Comparison of ENCODE assay signal across 21 cellular contexts in genomic region chr9:119366909-119367690, GRCh38. TPM values are rescaled to one million over a fixed set of nuclear protein-coding genes. Genes with fewer than 3 reads are reported as not detected.
DNase-seq lines count a peak whose midpoint lies in the region; ATAC-seq and TF ChIP-seq lines count a peak whose summit lies in the region.
"Had no signal": no experiment of that assay in that cellular context is flagged by ENCODE, and none has a peak within 500 bp of the region (broad histone marks: within the 10 kb centered on the region; RNA-seq: fewer than 3 reads in every experiment).

No MANE protein-coding gene starts in this region.

- H3K18ac ChIP-seq in mesenchymal stem cell (ENCODE audit: low read depth in 1 of 2, low read length in 2 of 2), result no peak overlapping the region

- no peak overlapping the region for H2BK120ac ChIP-seq in mesenchymal stem cell (ENCODE audit: low read depth, low read length)

- H3K4me3 ChIP-seq in AG10803 (ENCODE audit: low read length), result peak overlapping the region; percentile 5; the same call in 1 of the 2 replicates
- H3K4me3 ChIP-seq in HUES64 (ENCODE audit: low read length), result peak overlapping the region; percentile 92
- H3K4me3 ChIP-seq in mammary epithelial cell (replicated peaks in 1 of 3; ENCODE audit: insufficient read depth in 1 of 3, low read depth in 2 of 3, low read length in 3 of 3), result no peak overlapping the region
- H3K4me3 ChIP-seq in mesenchymal stem cell (ENCODE audit: insufficient read depth in 1 of 2, low read depth in 1 of 2, low read length in 2 of 2), result peak overlapping the region in 1 of 2 experiments; percentile 83

- H2AK5ac ChIP-seq in mesenchymal stem cell (ENCODE audit: low read length, severe bottlenecking), result no peak overlapping the region

- peaks cover 5% of the 10 kb centered on the region for H3K36me3 Mint-ChIP-seq in activated CD4-positive, alpha-beta T cell treated with anti-CD3 and anti-CD28 coated beads for 36 hours (ENCODE audit: low read depth)
- H3K36me3 Mint-ChIP-seq: activated naive CD4-positive, alpha-beta T cell treated with anti-CD3 and anti-CD28 coated beads, Interleukin-2, amount 50 U/mL, for 24 hours had no signal

- H3K79me2 ChIP-seq in mammary epithelial cell (ENCODE audit: insufficient read depth, low read length), result no peaks in the 10 kb centered on the region

- no peak overlapping the region for H3K4ac ChIP-seq in mesenchymal stem cell (ENCODE audit: low read depth in 1 of 2, low read length in 2 of 2)

- dilution Hi-C loops in mammary epithelial cell (cut with HindIII; ENCODE audit: low sequenced_read_pairs), result loop anchor here (5.0 kb wide), 1 partner anchor 50 kb away; no protein-coding TSS in a partner anchor

- TF ChIP-seq CTCF in AG10803 (conservative IDR thresholded peaks at IDR 0.05; ENCODE audit: low read length) (no peak), mammary epithelial cell (conservative IDR thresholded peaks at IDR 0.05 in 1 of 2, IDR thresholded peaks at IDR 0.05 in 1 of 2; ENCODE audit: extremely low read depth in 1 of 2, insufficient read depth in 1 of 2, low read depth in 1 of 2, low read length in 2 of 2) (no peak), GM13977 (IDR thresholded peaks at IDR 0.05; ENCODE audit: extremely low read depth, insufficient read depth, missing control alignments) (no peak)

- POLR2A ChIA-PET in activated CD4-positive, alpha-beta T cell treated with anti-CD3 and anti-CD28 coated beads for 36 hours (lab: Charles Lee), result no interaction called here

- no peak overlapping the region for H2BK12ac ChIP-seq in mesenchymal stem cell (ENCODE audit: low read length in 2 of 2)

- H3K4me3 Mint-ChIP-seq in activated CD4-positive, alpha-beta T cell treated with anti-CD3 and anti-CD28 coated beads for 36 hours, result no peak overlapping the region
- H3K4me3 Mint-ChIP-seq: activated naive CD4-positive, alpha-beta T cell treated with anti-CD3 and anti-CD28 coated beads, Interleukin-2, amount 50 U/mL, for 24 hours; activated T-cell treated with anti-CD3 and anti-CD28 coated beads, Interleukin-2, amount 50 U/mL, for 24 hours; CD4-positive, CD25-positive, alpha-beta regulatory T cell; stimulated activated naive CD8-positive, alpha-beta T cell treated with anti-CD3 and anti-CD28 coated beads, Interleukin-15, amount 100 ng/mL, for 72 hours had no signal

- intact Hi-C loops in mammary epithelial cell (cut with micrococcal nuclease), result loop anchor here (5.0 to 10.0 kb wide), 4 partner anchors 365 to 1725 kb away; no protein-coding TSS in a partner anchor
- intact Hi-C loops in activated CD4-positive, alpha-beta T cell treated with anti-CD3 and anti-CD28 coated beads for 36 hours (cut with DNase I, micrococcal nuclease), result loop anchor here in 1 of 2 experiments (10.0 kb wide), 1 partner anchor 1722 kb away; no protein-coding TSS in a partner anchor

- CTCF ChIA-PET in mammary epithelial cell (lab: Charles Lee; ENCODE audit: low non-redundant PET), result no interaction called here
- CTCF ChIA-PET in activated CD4-positive, alpha-beta T cell treated with anti-CD3 and anti-CD28 coated beads for 36 hours (lab: Charles Lee), result interaction anchor here (0.7 kb wide), 1 partner anchor 16 kb away, joined by 3 read pairs; no protein-coding TSS in a partner anchor

- no TSS peak for BruUV-seq in mammary epithelial cell (replicated peaks; lab: Mats Ljungman, UMichigan)

- H3K27me3 ChIP-seq in HUES64 (ENCODE audit: insufficient read depth, low read length) (peaks cover 44% of the 10 kb centered on the region), mammary epithelial cell (ENCODE audit: insufficient read depth, low read length) (peaks cover 9% of the 10 kb centered on the region), mesenchymal stem cell (ENCODE audit: control insufficient read depth in 1 of 2, insufficient read depth in 1 of 2, low read length in 2 of 2) (peaks cover 15 to 42% of the 10 kb centered on the region in 2 experiments)

- no peak overlapping the region for H2BK15ac ChIP-seq in mesenchymal stem cell (ENCODE audit: low read depth, poor library complexity, severe bottlenecking)

- no peak overlapping the region for H4K8ac ChIP-seq in mesenchymal stem cell (ENCODE audit: low read length)

- peaks cover 3% of the 10 kb centered on the region for H3K4me1 Mint-ChIP-seq in activated CD4-positive, alpha-beta T cell treated with anti-CD3 and anti-CD28 coated beads for 36 hours
- H3K4me1 Mint-ChIP-seq: activated naive CD4-positive, alpha-beta T cell treated with anti-CD3 and anti-CD28 coated beads, Interleukin-2, amount 50 U/mL, for 24 hours; CD4-positive, CD25-positive, alpha-beta regulatory T cell had no signal

- no peak overlapping the region for H3K14ac ChIP-seq in mesenchymal stem cell (ENCODE audit: low read length in 2 of 2)

- peaks cover 23% of the 10 kb centered on the region for H3K4me1 ChIP-seq in HUES64 (ENCODE audit: insufficient read depth, low read length)
- peaks cover 8% of the 10 kb centered on the region for H3K4me1 ChIP-seq in mammary epithelial cell (ENCODE audit: insufficient read depth, low read length)
- peaks cover 14% of the 10 kb centered on the region for H3K4me1 ChIP-seq in mesenchymal stem cell (ENCODE audit: control insufficient read depth, insufficient read depth, low read depth, low read length)

- no peak overlapping the region for H3K27ac Mint-ChIP-seq in activated CD4-positive, alpha-beta T cell treated with anti-CD3 and anti-CD28 coated beads for 36 hours
- H3K27ac Mint-ChIP-seq: activated naive CD4-positive, alpha-beta T cell treated with anti-CD3 and anti-CD28 coated beads, Interleukin-2, amount 50 U/mL, for 24 hours; activated T-cell treated with anti-CD3 and anti-CD28 coated beads, Interleukin-2, amount 50 U/mL, for 24 hours; CD4-positive, CD25-positive, alpha-beta regulatory T cell; stimulated activated naive CD8-positive, alpha-beta T cell treated with anti-CD3 and anti-CD28 coated beads, Interleukin-15, amount 100 ng/mL, for 72 hours had no signal

- DNase-seq in AG10803 (ENCODE audit: low read depth), result no peak
- DNase-seq in mammary epithelial cell, result peak; percentile 51
- DNase-seq in mesenchymal stem cell, result no peak
- no peak for DNase-seq in GM13977 (ENCODE audit: low spot score)
- DNase-seq in activated CD4-positive, alpha-beta T cell treated with anti-CD3 and anti-CD28 coated beads for 36 hours, result no peak
- DNase-seq: ACHN; activated CD4-positive, alpha-beta T cell treated with anti-CD3 and anti-CD28 coated beads, Interleukin-2, amount 50 U/mL, for 48 hours; activated T-cell treated with anti-CD3 and anti-CD28 coated beads, Interleukin-2, amount 50 U/mL, for 24 hours; brain microvascular endothelial cell; CD4-positive, CD25-positive, alpha-beta regulatory T cell; DMS79 treated with DMSO at 0.1 percent for 48 hours; esophagus squamous epithelium; Kasumi-1; NCI-H1417 treated with DMSO at 0.1 percent for 48 hours; NCI-H774; right cardiac atrium; stimulated activated naive CD8-positive, alpha-beta T cell treated with anti-CD3 and anti-CD28 coated beads, Interleukin-15, amount 100 ng/mL, for 72 hours had no signal

- no peak overlapping the region for H3K23ac ChIP-seq in mesenchymal stem cell (ENCODE audit: low read length in 2 of 2)

- WGBS in HUES64, result 33% methylated on average over 7 of the region's 9 CpGs
- 5% methylated on average over 9 of the region's 9 CpGs for WGBS in mammary epithelial cell (ENCODE audit: low coverage, missing lambda C conversion rate)
- 42% methylated on average over 7 of the region's 9 CpGs for WGBS in mesenchymal stem cell

- peaks cover 15% of the 10 kb centered on the region for H3K9me3 Mint-ChIP-seq in activated CD4-positive, alpha-beta T cell treated with anti-CD3 and anti-CD28 coated beads for 36 hours (ENCODE audit: low read depth)

- ATAC-seq in GM19324 (IDR thresholded peaks at IDR 0.05; ENCODE audit: low FRiP score, unreplicated experiment), result no peak
- no peak for ATAC-seq in HG02981 (IDR thresholded peaks at IDR 0.05; ENCODE audit: unreplicated experiment)
- no peak for ATAC-seq in activated CD4-positive, alpha-beta T cell treated with anti-CD3 and anti-CD28 coated beads for 36 hours
- ATAC-seq: right cardiac atrium; stimulated activated naive CD8-positive, alpha-beta T cell treated with anti-CD3 and anti-CD28 coated beads, Interleukin-15, amount 100 ng/mL, for 72 hours had no signal

- H3K27me3 Mint-ChIP-seq in activated CD4-positive, alpha-beta T cell treated with anti-CD3 and anti-CD28 coated beads for 36 hours, result peaks cover 31% of the 10 kb centered on the region

- no peaks in the 10 kb centered on the region for H3K36me3 ChIP-seq in HUES64 (ENCODE audit: insufficient read depth, low read length)
- no peaks in the 10 kb centered on the region for H3K36me3 ChIP-seq in mammary epithelial cell (ENCODE audit: insufficient read depth, low read length)
- no peaks in the 10 kb centered on the region for H3K36me3 ChIP-seq in mesenchymal stem cell (ENCODE audit: control insufficient read depth in 1 of 2, insufficient read depth in 2 of 2, low read depth in 1 of 2, low read length in 2 of 2)
- H3K36me3 ChIP-seq: brain microvascular endothelial cell, esophagus squamous epithelium had no signal

- H3K4me2 ChIP-seq in mammary epithelial cell (ENCODE audit: insufficient read depth, low read depth, low read length) (no peak overlapping the region), mesenchymal stem cell (ENCODE audit: low read length, poor library complexity, severe bottlenecking) (no peak overlapping the region)

- no peak overlapping the region for H2BK5ac ChIP-seq in mesenchymal stem cell (ENCODE audit: low read depth, low read length, poor library complexity, severe bottlenecking)

- H4K20me1 ChIP-seq in mammary epithelial cell (ENCODE audit: insufficient read depth, low read length), result no peaks in the 10 kb centered on the region

- no peaks in the 10 kb centered on the region for H3K9me3 ChIP-seq in HUES64 (ENCODE audit: insufficient read depth, low read depth, low read length)
- no peaks in the 10 kb centered on the region for H3K9me3 ChIP-seq in mammary epithelial cell (replicated peaks; ENCODE audit: insufficient read depth, low read length)
- H3K9me3 ChIP-seq in mesenchymal stem cell (ENCODE audit: control insufficient read depth, low read length), result no peaks in the 10 kb centered on the region
- H3K9me3 ChIP-seq: esophagus squamous epithelium had no signal

- H3K9ac ChIP-seq in HUES64 (ENCODE audit: low read depth, low read length) (no peak overlapping the region), mammary epithelial cell (ENCODE audit: insufficient read depth, low read length) (no peak overlapping the region), mesenchymal stem cell (ENCODE audit: low read length) (peak overlapping the region; percentile 83)

- H3K79me1 ChIP-seq in mesenchymal stem cell (replicated peaks; ENCODE audit: low read length, poor library complexity, severe bottlenecking), result no peaks in the 10 kb centered on the region

- H2AFZ ChIP-seq in mammary epithelial cell (ENCODE audit: low read depth, low read length), result no peak overlapping the region
- no peak overlapping the region for H2AFZ ChIP-seq in mesenchymal stem cell (ENCODE audit: low read depth, low read length)

- H3K27ac ChIP-seq in HUES64 (ENCODE audit: low read depth, low read length) (no peak overlapping the region), mammary epithelial cell (ENCODE audit: insufficient read depth, low read depth, low read length) (no peak overlapping the region), mesenchymal stem cell (ENCODE audit: low read length, poor library complexity, severe bottlenecking) (no peak overlapping the region)
- H3K27ac ChIP-seq: brain microvascular endothelial cell, esophagus squamous epithelium had no signal

- H4K91ac ChIP-seq in mesenchymal stem cell (ENCODE audit: low read length), result no peak overlapping the region

- in situ Hi-C loops in mammary epithelial cell (cut with MboI; ENCODE audit: low sequenced_read_pairs in 2 of 2), result loop anchor here (10.0 kb wide), 2 partner anchors 772 to 842 kb away; no protein-coding TSS in a partner anchor
- in situ Hi-C loops in GM13977 (cut with MboI; ENCODE audit: low pct_unique_long_range_greater_than_20kb, low sequenced_read_pairs, unreplicated experiment), result no loop called here

RNA-seq across cellular contexts. Expression of gene BRINP1, which starts 2.1 kb away (rescaled TPM):
- polyA plus RNA-seq in HUES64 (2013, experiment 1 of 2), result 16.4 TPM
- polyA plus RNA-seq in HUES64 (2013, experiment 2 of 2), result 13.8 TPM
- 10 to 100 TPM in 1 of 2 donors, 1 to 10 TPM in 1; 5.7 to 22.2 TPM for total RNA-seq in mammary epithelial cell
- 0.82 TPM for polyA plus RNA-seq in mammary epithelial cell
- polyA minus RNA-seq in mammary epithelial cell, result not detected
- 0.01 TPM for polyA plus RNA-seq in mesenchymal stem cell (2013, experiment 1 of 2)
- polyA plus RNA-seq in mesenchymal stem cell (2013, experiment 2 of 2), result 0.01 TPM
- total RNA-seq in activated CD4-positive, alpha-beta T cell treated with anti-CD3 and anti-CD28 coated beads for 36 hours, result not detected
- total RNA-seq: CD4-positive, CD25-positive, alpha-beta regulatory T cell had no signal
- polyA plus RNA-seq: CD4-positive, CD25-positive, alpha-beta regulatory T cell had no signal

Comparison
In these comparisons a context has a peak if more than half of its experiments do, and no peak if none do; other contexts are left out.
1. H3K4me3 ChIP-seq: peak in AG10803 (single experiment) and HUES64 (single experiment); none in mammary epithelial cell (0 of 3).
2. RNA of gene BRINP1, which starts 2.1 kb away (total RNA-seq): 5.7 to 22.2 TPM in mammary epithelial cell; not detected in activated CD4-positive, alpha-beta T cell treated with anti-CD3 and anti-CD28 coated beads for 36 hours; every median in the first group is over 4 times any median in the second.